In the genomic region with DNA sequence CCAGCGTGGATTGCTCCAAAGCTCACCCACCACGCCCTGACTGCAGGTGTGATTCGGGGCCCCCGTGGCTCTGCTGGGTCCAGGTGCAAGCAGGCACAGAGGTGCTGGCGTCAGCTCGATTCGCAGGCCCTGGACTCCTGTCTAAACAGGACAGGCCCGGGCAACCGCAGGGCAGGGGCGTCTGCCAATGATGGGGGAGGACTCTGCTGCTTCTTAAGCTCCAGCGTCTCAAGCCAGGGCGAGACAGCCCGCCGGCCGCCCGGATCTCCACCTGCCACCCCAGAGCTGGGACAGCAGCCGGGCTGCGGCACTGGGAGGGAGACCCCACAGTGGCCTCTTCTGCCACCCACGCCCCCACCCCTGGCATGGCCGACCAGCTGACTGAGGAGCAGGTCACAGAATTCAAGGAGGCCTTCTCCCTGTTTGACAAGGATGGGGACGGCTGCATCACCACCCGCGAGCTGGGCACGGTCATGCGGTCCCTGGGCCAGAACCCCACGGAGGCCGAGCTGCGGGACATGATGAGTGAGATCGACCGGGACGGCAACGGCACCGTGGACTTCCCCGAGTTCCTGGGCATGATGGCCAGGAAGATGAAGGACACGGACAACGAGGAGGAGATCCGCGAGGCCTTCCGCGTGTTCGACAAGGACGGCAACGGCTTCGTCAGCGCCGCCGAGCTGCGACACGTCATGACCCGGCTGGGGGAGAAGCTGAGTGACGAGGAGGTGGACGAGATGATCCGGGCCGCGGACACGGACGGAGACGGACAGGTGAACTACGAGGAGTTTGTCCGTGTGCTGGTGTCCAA, we compare ENCODE assay signal across 16 cellular contexts. TPM values are rescaled to one million over a fixed set of nuclear protein-coding genes. Genes with fewer than 3 reads are reported as not detected.
DNase-seq lines count a peak whose midpoint lies in the region; ATAC-seq, FAIRE-seq and TF ChIP-seq lines count a peak whose summit lies in the region.
"Had no signal": no experiment of that assay in that cellular context is flagged by ENCODE, and none has a peak within 500 bp of the region (broad histone marks: within the 10 kb centered on the region; RNA-seq: fewer than 3 reads in every experiment).

A gene (plus strand): TSS at position 241 of the 811 bp plus-strand sequence. CDS start 125 bp downstream, at position 366.

- TF ChIP-seq RAD21 in HepG2 (CRISPR knock-in tag; IDR thresholded peaks at IDR 0.05): no peak

- FAIRE-seq in HepG2 (lab: Jason Lieb, UNC): no peak
- FAIRE-seq: D721Med had no signal

- POLR2A ChIA-PET in HepG2 (lab: Yijun Ruan, JAX): interaction anchor here (0.9 to 1.2 kb wide), 2 partner anchors 24 to 79 kb away, joined by 3 to 4 read pairs; no protein-coding TSS in a partner anchor

- intact Hi-C loops in HepG2 (cut with micrococcal nuclease; ENCODE audit: unreplicated experiment): no loop called here
- intact Hi-C loops in right lobe of liver (cut with DNase I): no loop called here
- intact Hi-C loops in mammary epithelial cell (cut with micrococcal nuclease): loop anchor here (1.0 to 2.0 kb wide), 4 partner anchors 22 to 98 kb away; no protein-coding TSS in a partner anchor
- intact Hi-C loops in vagina (cut with DNase I): no loop called here

- in situ Hi-C loops in HepG2 (cut with HindIII; ENCODE audit: extremely low pct_ligation_motif_present, low pct_unique_long_range_greater_than_20kb): no loop called here
- in situ Hi-C loops in mammary epithelial cell (cut with MboI; ENCODE audit: low sequenced_read_pairs in 2 of 2): no loop called here

- H2AFZ ChIP-seq in HepG2 (ENCODE audit: low read length): no peak within 1 kb of the TSS
- peak within 1 kb of the TSS; percentile 73 for H2AFZ ChIP-seq in mammary epithelial cell (ENCODE audit: low read depth, low read length)
- H2AFZ ChIP-seq: hepatocyte had no signal

- H3K27ac ChIP-seq in HepG2 (ENCODE audit: extremely low read length, insufficient read depth, low read length) (no peak within 1 kb of the TSS), right lobe of liver (no peak within 1 kb of the TSS), mammary epithelial cell (ENCODE audit: insufficient read depth, low read depth, low read length) (peak within 1 kb of the TSS; percentile 69), vagina (peak within 1 kb of the TSS; percentile 47)
- H3K27ac ChIP-seq: hepatocyte, neutrophil had no signal

- TF ChIP-seq POLR2A in HepG2 (IDR thresholded peaks at IDR 0.05; ENCODE audit: insufficient read depth in 1 of 2, low read depth in 2 of 2, low read length in 2 of 2) (no peak), right lobe of liver (IDR thresholded peaks at IDR 0.05) (no peak), vagina (IDR thresholded peaks at IDR 0.05) (no peak)

- H3K4me1 ChIP-seq in HepG2 (ENCODE audit: insufficient read depth, low read length) (peaks cover 74% of the 10 kb centered on the region), right lobe of liver (peaks cover 0 to 21% (median 10%) of the 10 kb centered on the region in 4 donors), mammary epithelial cell (ENCODE audit: insufficient read depth, low read length) (peaks cover 29% of the 10 kb centered on the region), vagina (peaks cover 7% of the 10 kb centered on the region)

- CTCF ChIA-PET in HepG2 (lab: Yijun Ruan, JAX; ENCODE audit: low intra/inter-chr PET ratio, low total read pairs) (no interaction called here), mammary epithelial cell (lab: Charles Lee; ENCODE audit: low non-redundant PET) (no interaction called here)

- H3K9me3 ChIP-seq in HepG2 (ENCODE audit: low read length) (no peaks in the 10 kb centered on the region), right lobe of liver (no peaks in the 10 kb centered on the region), mammary epithelial cell (replicated peaks; ENCODE audit: insufficient read depth, low read length) (no peaks in the 10 kb centered on the region), vagina (no peaks in the 10 kb centered on the region)
- H3K9me3 ChIP-seq: neutrophil had no signal

- DNase-seq in HepG2 (ENCODE audit: low spot score) (no peak), right lobe of liver (no peak), mammary epithelial cell (peak; percentile 88), mesenteric fat pad (ENCODE audit: low spot score) (peak; percentile 87), vagina (ENCODE audit: extremely low spot score in 2 of 2) (no peak), H4 (ENCODE audit: low spot score) (no peak)
- DNase-seq: erythroblast, left ventricle myocardium superior, NCI-H2227 treated with DMSO at 0.1 percent for 48 hours had no signal

- H3K79me2 ChIP-seq in HepG2 (ENCODE audit: insufficient read depth, low read length) (no peaks in the 10 kb centered on the region), mammary epithelial cell (ENCODE audit: insufficient read depth, low read length) (no peaks in the 10 kb centered on the region)
- H3K79me2 ChIP-seq: hepatocyte had no signal

- H3K27me3 ChIP-seq in HepG2 (ENCODE audit: control insufficient read depth in 1 of 2, insufficient read depth in 2 of 2, low read length in 2 of 2) (no peaks in the 10 kb centered on the region), right lobe of liver (no peaks in the 10 kb centered on the region), mammary epithelial cell (ENCODE audit: insufficient read depth, low read length) (no peaks in the 10 kb centered on the region), vagina (no peaks in the 10 kb centered on the region)
- H3K27me3 ChIP-seq: hepatocyte, neutrophil had no signal

- H3K36me3 ChIP-seq in HepG2 (replicated peaks in 1 of 2; ENCODE audit: control insufficient read depth in 1 of 2, insufficient read depth in 2 of 2, low read length in 2 of 2) (no peaks in the 10 kb centered on the region), right lobe of liver (no peaks in the 10 kb centered on the region), mammary epithelial cell (ENCODE audit: insufficient read depth, low read length) (no peaks in the 10 kb centered on the region), vagina (no peaks in the 10 kb centered on the region)
- H3K36me3 ChIP-seq: neutrophil had no signal

- TF ChIP-seq CTCF in HepG2 (CRISPR knock-in tag; IDR thresholded peaks at IDR 0.05) (no peak), right lobe of liver (IDR thresholded peaks at IDR 0.05) (no peak), mammary epithelial cell (conservative IDR thresholded peaks at IDR 0.05 in 1 of 2, IDR thresholded peaks at IDR 0.05 in 1 of 2; ENCODE audit: extremely low read depth in 1 of 2, insufficient read depth in 1 of 2, low read depth in 1 of 2, low read length in 2 of 2) (no peak), vagina (IDR thresholded peaks at IDR 0.05) (no peak)

- WGBS in HepG2 (ENCODE audit: low lambda C conversion rate): 90% methylated on average over 45 of the region's 60 CpGs
- 96% methylated on average over 28 of the region's 60 CpGs for WGBS in right lobe of liver (ENCODE audit: insufficient coverage, low coverage, low lambda C conversion rate, missing lambda C conversion rate)
- 65% methylated on average over 20 of the region's 60 CpGs for WGBS in mammary epithelial cell (ENCODE audit: low coverage, missing lambda C conversion rate)

- dilution Hi-C loops in mammary epithelial cell (cut with HindIII; ENCODE audit: low sequenced_read_pairs): no loop called here

- H3K9ac ChIP-seq in HepG2 (ENCODE audit: insufficient read depth, low read depth, low read length) (no peak within 1 kb of the TSS), mammary epithelial cell (ENCODE audit: insufficient read depth, low read length) (peak within 1 kb of the TSS; percentile 33)

- no peak for TF ChIP-seq EP300 in HepG2 (IDR thresholded peaks at IDR 0.05; ENCODE audit: low read depth in 2 of 2, low read length in 2 of 2)
- no peak for TF ChIP-seq EP300 in HepG2 (CRISPR knock-in tag; IDR thresholded peaks at IDR 0.05; ENCODE audit: borderline replicate concordance)

- no peak within 1 kb of the TSS for H3K4me3 ChIP-seq in HepG2 (replicated peaks in 1 of 3; ENCODE audit: insufficient read depth in 1 of 3, low read depth in 2 of 3, low read length in 3 of 3)
- no peak within 1 kb of the TSS for H3K4me3 ChIP-seq in right lobe of liver
- peak within 1 kb of the TSS; percentile 6 to 46 (median 43) for H3K4me3 ChIP-seq in mammary epithelial cell (replicated peaks in 1 of 3; ENCODE audit: insufficient read depth in 1 of 3, low read depth in 2 of 3, low read length in 3 of 3)
- peak within 1 kb of the TSS; percentile 13 to 39 for H3K4me3 ChIP-seq in vagina
- H3K4me3 ChIP-seq: hepatocyte had no signal

- H3K4me2 ChIP-seq in HepG2 (ENCODE audit: low read depth, low read length) (no peak within 1 kb of the TSS), mammary epithelial cell (ENCODE audit: insufficient read depth, low read depth, low read length) (peak within 1 kb of the TSS; percentile 85)
- H3K4me2 ChIP-seq: hepatocyte had no signal

- BruUV-seq in HepG2 (replicated peaks; lab: Mats Ljungman, UMichigan) (no TSS peak), mammary epithelial cell (replicated peaks; lab: Mats Ljungman, UMichigan) (TSS peak; percentile 71)

- ATAC-seq in HepG2 (no peak), right lobe of liver (no peak), GM21367 (IDR thresholded peaks at IDR 0.05; ENCODE audit: unreplicated experiment) (no peak), GM19324 (IDR thresholded peaks at IDR 0.05; ENCODE audit: low FRiP score, unreplicated experiment) (no peak)
- ATAC-seq: left ventricle myocardium superior had no signal

- H4K20me1 ChIP-seq in HepG2 (ENCODE audit: insufficient read depth, low read length) (no peaks in the 10 kb centered on the region), mammary epithelial cell (ENCODE audit: insufficient read depth, low read length) (no peaks in the 10 kb centered on the region)

RNA-seq across cellular contexts. Expression of the gene that starts here (rescaled TPM):
- total RNA-seq in HepG2 (2016; rRNA removed; fragmentation: Illumina TruSeq; extraction: Trizol) (not detected in 2 replicates), right lobe of liver (under 1 TPM in 1 of 6 experiments, not detected in 5; 0.22 TPM), mammary epithelial cell (100 to 1,000 TPM; 173 to 704 TPM), mesenteric fat pad (not detected), vagina (50.6 TPM)
- not detected in 2 replicates for total RNA-seq in HepG2 (2016; cell fraction: cytosol; rRNA removed; fragmentation: Illumina TruSeq; extraction: Trizol; ENCODE audit: low read depth)
- not detected in 2 replicates for total RNA-seq in HepG2 (2016; cell fraction: insoluble cytoplasmic fraction; rRNA removed; fragmentation: Illumina TruSeq; extraction: Trizol)
- not detected in 2 replicates for total RNA-seq in HepG2 (2016; cell fraction: membrane; rRNA removed; fragmentation: Illumina TruSeq; extraction: Trizol)
- not detected in 2 replicates for total RNA-seq in HepG2 (2016; cell fraction: nucleus; rRNA removed; fragmentation: Illumina TruSeq; extraction: Trizol)
- polyA plus RNA-seq in HepG2 (2011; rRNA removed) (not detected in 2 replicates), mammary epithelial cell (42.3 TPM)
- not detected in 2 replicates for polyA plus RNA-seq in HepG2 (2011; cell fraction: cytosol; rRNA removed)
- polyA plus RNA-seq in HepG2 (2011; cell fraction: nucleus; rRNA removed): not detected in 2 replicates
- not detected in 2 replicates for polyA plus RNA-seq in HepG2 (2012)
- not detected in 2 replicates for polyA plus RNA-seq in HepG2 (2016; cell fraction: cytosol; fragmentation: Illumina TruSeq; extraction: Trizol; ENCODE audit: low read depth)
- polyA plus RNA-seq in HepG2 (2016; cell fraction: insoluble cytoplasmic fraction; fragmentation: Illumina TruSeq; extraction: Trizol; ENCODE audit: low read depth): not detected in 2 replicates
- polyA plus RNA-seq in HepG2 (2016; cell fraction: membrane; fragmentation: Illumina TruSeq; extraction: Trizol; ENCODE audit: low read depth): not detected in 2 replicates
- not detected in 2 replicates for polyA plus RNA-seq in HepG2 (2016; cell fraction: nucleus; fragmentation: Illumina TruSeq; extraction: Trizol; ENCODE audit: insufficient read depth, low read depth)
- not detected in 2 replicates for polyA minus RNA-seq in HepG2 (2011; rRNA and poly(A)+ RNA removed; ENCODE audit: low replicate concordance)
- not detected in 2 replicates for polyA minus RNA-seq in HepG2 (2011; cell fraction: cytosol; rRNA and poly(A)+ RNA removed)
- not detected in 2 replicates for polyA minus RNA-seq in HepG2 (2011; cell fraction: nucleus; rRNA and poly(A)+ RNA removed)
- 6.0 TPM for polyA minus RNA-seq in mammary epithelial cell
- not detected in 2 replicates for total RNA-seq in H4 (2014; rRNA removed; shearing (Covaris generic))
- total RNA-seq: hepatocyte, left ventricle myocardium superior, subcutaneous adipose tissue had no signal
- polyA plus RNA-seq: AG04450, hepatocyte had no signal

Comparison
In these comparisons a context has a peak if more than half of its experiments do, and no peak if none do; other contexts are left out.
1. RNA of the gene that starts here (total RNA-seq): 173 to 704 TPM in mammary epithelial cell and 50.6 TPM in vagina (single experiment); not detected in HepG2, 0.22 TPM in right lobe of liver, not detected in mesenteric fat pad (single experiment) and not detected in H4; every median in the first group is over 10 times any median in the second.
2. RNA of the gene that starts here (polyA plus RNA-seq): 42.3 TPM in mammary epithelial cell (single experiment); not detected in HepG2; every median in the first group is over 10 times any median in the second.
3. Peak in DNase-seq in mesenteric fat pad; RNA of the gene not detected or under 1 TPM.
4. H3K27ac ChIP-seq: peak in mammary epithelial cell (single experiment) and vagina (single experiment); none in HepG2 (single experiment) and right lobe of liver (0 of 3).
5. H3K4me3 ChIP-seq: peak in mammary epithelial cell (3 of 3) and vagina (2 of 2); none in HepG2 (0 of 3) and right lobe of liver (0 of 3).